In the genomic region with DNA sequence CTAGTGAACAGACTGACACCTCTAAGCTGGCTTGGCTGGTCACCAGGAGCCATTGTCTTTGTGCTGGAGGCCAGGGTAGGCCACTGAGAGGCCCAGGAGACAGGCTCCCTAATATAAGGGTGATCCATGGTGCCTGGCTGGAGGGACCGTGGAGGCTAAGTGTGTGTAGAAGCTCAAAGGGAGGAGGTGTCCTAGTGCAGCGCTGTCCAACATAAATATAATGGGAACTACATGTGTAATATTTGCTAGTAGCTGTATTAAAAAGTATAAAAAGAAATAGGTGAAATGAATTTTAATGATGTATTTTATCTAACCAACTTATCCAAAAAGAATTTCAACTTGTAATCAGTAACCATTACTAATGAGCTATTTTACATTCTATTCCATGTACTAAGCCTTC, we compare ENCODE assay signal across 31 cellular contexts. TPM values are rescaled to one million over a fixed set of nuclear protein-coding genes. Genes with fewer than 3 reads are reported as not detected.
A peak's percentile ranks its signal among the peaks of the same experiment; 100 is the strongest.
DNase-seq lines count a peak whose midpoint lies in the region; ATAC-seq, FAIRE-seq and TF ChIP-seq lines count a peak whose summit lies in the region.
"Had no signal": no experiment of that assay in that cellular context is flagged by ENCODE, and none has a peak within 500 bp of the region (broad histone marks: within the 10 kb centered on the region; RNA-seq: fewer than 3 reads in every experiment).

No MANE protein-coding gene starts in this region.

- H3K4me3 Mint-ChIP-seq in GM23338: peak overlapping the region; percentile 62; the same call in 1 of the 3 replicates
- H3K4me3 Mint-ChIP-seq: T-helper 1 cell treated with Interleukin-12 subunit alpha and Interleukin-12 subunit beta and Interleukin-4 antibody, amounts not matched to agents 30 μg/mL and 1 μg/mL, for 36 hours had no signal

- WGBS in HUES64: 75% methylated on average over 2 of the region's 2 CpGs
- WGBS in H1 (ENCODE audit: extremely low coverage in 1 of 2, insufficient coverage in 1 of 2, insufficient read length in 1 of 2, insufficient replicate concordance in 2 of 2, low coverage in 1 of 2, low lambda C conversion rate in 2 of 2, missing lambda C conversion rate in 1 of 2), 2 experiments: 75% methylated on average over 2 of the region's 2 CpGs; no CpG with 5 or more reads in 1 of the 2 experiments
- no CpG with 5 or more reads among the region's 2 CpGs for whole genome bisulfite sequencing in neuronal stem cell (ENCODE audit: extremely low coverage in 2 of 2, insufficient read length in 2 of 2, insufficient replicate concordance in 1 of 2), 2 donors

- H3K4me3 ChIP-seq in GM23338 (peak overlapping the region; percentile 40), HUES64 (ENCODE audit: low read length) (peak overlapping the region; percentile 30; the same call in 1 of the 2 replicates), H1 (ENCODE audit: extremely low read depth in 1 of 4, insufficient read depth in 2 of 4, low read depth in 3 of 4, low read length in 4 of 4) (peak overlapping the region in 1 of 4 experiments; percentile 47; a peak in 2 of 8 replicates), neuronal stem cell (ENCODE audit: low read length in 2 of 2) (no peak overlapping the region), Karpas-422 (ENCODE audit: low read length) (no peak overlapping the region)
- H3K4me3 ChIP-seq: adrenal gland, esophagus muscularis mucosa, right lobe of liver, tibial artery had no signal

- CTCF ChIA-PET in H1 (lab: Charles Lee; ENCODE audit: partially characterized antibody): interaction anchor here (1.1 to 3.9 kb wide), 11 partner anchors 12 to 247 kb away, joined by 3 to 20 read pairs (median 5); no protein-coding TSS in a partner anchor

- H3K27me3 ChIP-seq in GM23338 (ENCODE audit: insufficient read depth) (no peaks in the 10 kb centered on the region), HUES64 (ENCODE audit: insufficient read depth, low read length) (no peaks in the 10 kb centered on the region), H1 (replicated peaks in 1 of 4; ENCODE audit: control insufficient read depth in 3 of 4, extremely low read depth in 1 of 4, insufficient read depth in 3 of 4, low read length in 3 of 4) (no peaks in the 10 kb centered on the region), neuronal stem cell (ENCODE audit: control insufficient read depth in 3 of 3, insufficient read depth in 3 of 3, low read depth in 1 of 3, low read length in 3 of 3) (peaks cover 0 to 14% (median 0%) of the 10 kb centered on the region in 3 experiments), Karpas-422 (ENCODE audit: low read length) (no peaks in the 10 kb centered on the region)
- H3K27me3 ChIP-seq: adrenal gland, brain microvascular endothelial cell, right lobe of liver, tibial artery had no signal

- H4K91ac ChIP-seq in H1 (replicated peaks; ENCODE audit: insufficient read length, low read length): peak overlapping the region; percentile 60
- no peak overlapping the region for H4K91ac ChIP-seq in neuronal stem cell (ENCODE audit: low read depth, low read length, poor library complexity)

- peaks cover 20% of the 10 kb centered on the region for H3K27me3 Mint-ChIP-seq in GM23338 (ENCODE audit: insufficient read depth, low read depth, poor library complexity)

- H3K4me1 ChIP-seq in GM23338 (ENCODE audit: insufficient read depth) (peaks cover 82% of the 10 kb centered on the region), HUES64 (ENCODE audit: insufficient read depth, low read length) (peaks cover 59% of the 10 kb centered on the region), H1 (replicated peaks in 1 of 4; ENCODE audit: control insufficient read depth in 3 of 4, insufficient read depth in 4 of 4, low read length in 3 of 4) (peaks cover 20 to 47% (median 34%) of the 10 kb centered on the region in 4 experiments), neuronal stem cell (ENCODE audit: control insufficient read depth in 2 of 2, insufficient read depth in 1 of 2, low read depth in 1 of 2, low read length in 2 of 2) (peaks cover 23 to 29% of the 10 kb centered on the region in 2 donors), Karpas-422 (ENCODE audit: low read length) (no peaks in the 10 kb centered on the region)

- H3K9me2 ChIP-seq in GM23338 (ENCODE audit: insufficient read depth) (no peaks in the 10 kb centered on the region), Karpas-422 (replicated peaks; ENCODE audit: insufficient read depth, low read length) (no peaks in the 10 kb centered on the region)

- H3K4me2 ChIP-seq in GM23338: peak overlapping the region; percentile 69
- H3K4me2 ChIP-seq in H1 (ENCODE audit: insufficient read depth in 1 of 2, low read depth in 2 of 2, low read length in 2 of 2): peak overlapping the region; percentile 66 to 79
- H3K4me2 ChIP-seq in neuronal stem cell (ENCODE audit: insufficient read depth, low read length, poor library complexity, severe bottlenecking): no peak overlapping the region
- H3K4me2 ChIP-seq in Karpas-422 (ENCODE audit: low read depth, low read length, poor library complexity, severe bottlenecking): no peak overlapping the region

- H3K27ac ChIP-seq in GM23338 (ENCODE audit: low read depth) (peak overlapping the region; percentile 78), HUES64 (ENCODE audit: low read depth, low read length) (peak overlapping the region; percentile 90; the same call in 1 of the 2 replicates), H1 (ENCODE audit: low read depth, low read length) (no peak overlapping the region), neuronal stem cell (replicated peaks; ENCODE audit: low read length) (no peak overlapping the region), Karpas-422 (ENCODE audit: low read length) (no peak overlapping the region), substantia nigra (ENCODE audit: low read depth, low read length, poor library complexity, severe bottlenecking) (no peak overlapping the region)
- H3K27ac ChIP-seq: brain microvascular endothelial cell, HL-60, right lobe of liver, tibial artery had no signal

- H3F3A ChIP-seq in GM23338 (replicated peaks; ENCODE audit: low read depth): 0 out of 2 replicates have a peak, but pooled peaks cover 5% of the 10 kb centered on the region

- TF ChIP-seq CTCF in GM23338 (conservative IDR thresholded peaks at IDR 0.05; ENCODE audit: low read depth in 2 of 2) (no peak), H1 (IDR thresholded peaks at IDR 0.05; ENCODE audit: control extremely low read depth in 1 of 3, insufficient read depth in 1 of 3, low read depth in 1 of 3, low read length in 3 of 3) (no peak)

- no peak for FAIRE-seq in H1 (lab: Jason Lieb, UNC)
- FAIRE-seq: colon, frontal cortex, GM12892, keratinocyte had no signal

- H3K36me3 Mint-ChIP-seq in GM23338 (ENCODE audit: low read depth): peaks cover 6% of the 10 kb centered on the region; the same call in 1 of the 3 replicates
- H3K36me3 Mint-ChIP-seq: CD14-positive monocyte, naive B cell had no signal

- H3K23ac ChIP-seq in H1 (ENCODE audit: insufficient read length): no peak overlapping the region
- no peak overlapping the region for H3K23ac ChIP-seq in neuronal stem cell (ENCODE audit: low read depth, low read length, poor library complexity)

- H3K9me3 Mint-ChIP-seq in GM23338: no peaks in the 10 kb centered on the region
- H3K9me3 Mint-ChIP-seq: naive B cell; T-helper 1 cell treated with Interleukin-12 subunit alpha and Interleukin-12 subunit beta and Interleukin-4 antibody, amounts not matched to agents 30 μg/mL and 1 μg/mL, for 36 hours had no signal

- H2BK15ac ChIP-seq in H1 (ENCODE audit: low read length): no peak overlapping the region
- no peak overlapping the region for H2BK15ac ChIP-seq in neuronal stem cell (ENCODE audit: low read length)

- no peaks in the 10 kb centered on the region for H3K9me3 ChIP-seq in HUES64 (ENCODE audit: insufficient read depth, low read depth, low read length)
- H3K9me3 ChIP-seq in H1 (ENCODE audit: insufficient read depth in 2 of 2, low read depth in 1 of 2, low read length in 1 of 2): no peaks in the 10 kb centered on the region
- no peaks in the 10 kb centered on the region for H3K9me3 ChIP-seq in neuronal stem cell (replicated peaks in 1 of 2; ENCODE audit: control insufficient read depth in 2 of 2, insufficient read depth in 1 of 2, low read depth in 1 of 2, low read length in 2 of 2)
- no peaks in the 10 kb centered on the region for H3K9me3 ChIP-seq in Karpas-422 (ENCODE audit: low read length)
- H3K9me3 ChIP-seq: adrenal gland, esophagus muscularis mucosa, right lobe of liver, tibial artery had no signal

- TF ChIP-seq RAD21 in H1 (IDR thresholded peaks at IDR 0.05 in 1 of 2, conservative IDR thresholded peaks at IDR 0.05 in 1 of 2; ENCODE audit: low read depth in 2 of 2, low read length in 2 of 2): no peak

- peaks cover 73% of the 10 kb centered on the region for H3K4me1 Mint-ChIP-seq in GM23338

- H2AFZ ChIP-seq in GM23338 (no peak overlapping the region), H1 (ENCODE audit: low read length) (no peak overlapping the region), neuronal stem cell (ENCODE audit: low read length) (no peak overlapping the region), Karpas-422 (ENCODE audit: low read length) (no peak overlapping the region)

- peak overlapping the region; percentile 46; the same call in 1 of the 2 replicates for H3K9ac ChIP-seq in HUES64 (ENCODE audit: low read depth, low read length)
- no peak overlapping the region for H3K9ac ChIP-seq in H1 (replicated peaks in 1 of 4; ENCODE audit: extremely low read depth in 1 of 4, low read depth in 3 of 4, low read length in 3 of 4)
- H3K9ac ChIP-seq in neuronal stem cell (ENCODE audit: low read depth, low read length, poor library complexity): peak overlapping the region; percentile 6
- H3K9ac ChIP-seq in Karpas-422 (ENCODE audit: low read length): no peak overlapping the region

- H3K14ac ChIP-seq in H1 (ENCODE audit: insufficient read length) (no peak overlapping the region), neuronal stem cell (ENCODE audit: low read length) (no peak overlapping the region)

- H3K79me1 ChIP-seq in H1 (ENCODE audit: low read depth, low read length): peaks cover 19% of the 10 kb centered on the region
- peaks cover 5% of the 10 kb centered on the region for H3K79me1 ChIP-seq in neuronal stem cell (ENCODE audit: low read depth, low read length)

- H3K36me3 ChIP-seq in GM23338 (ENCODE audit: insufficient read depth) (no peaks in the 10 kb centered on the region), HUES64 (ENCODE audit: insufficient read depth, low read length) (no peaks in the 10 kb centered on the region), H1 (ENCODE audit: control insufficient read depth in 2 of 4, insufficient read depth in 4 of 4, low read length in 3 of 4) (no peaks in the 10 kb centered on the region), neuronal stem cell (replicated peaks in 1 of 2; ENCODE audit: control insufficient read depth in 2 of 2, insufficient read depth in 2 of 2, low read length in 2 of 2) (peaks cover 0 to 11% of the 10 kb centered on the region in 2 donors), Karpas-422 (ENCODE audit: insufficient read depth, low read length) (no peaks in the 10 kb centered on the region)
- H3K36me3 ChIP-seq: adrenal gland, brain microvascular endothelial cell, esophagus muscularis mucosa, right lobe of liver had no signal

- H3K23me2 ChIP-seq in H1 (ENCODE audit: low read depth, low read length): no peaks in the 10 kb centered on the region; the same call in 1 of the 2 replicates

- peak overlapping the region; percentile 71; the same call in 1 of the 2 replicates for H4K8ac ChIP-seq in H1 (ENCODE audit: extremely low read depth, insufficient read depth, low read length)
- no peak overlapping the region for H4K8ac ChIP-seq in neuronal stem cell (ENCODE audit: low read depth, low read length)

- H3K27ac Mint-ChIP-seq in GM23338: peak overlapping the region; percentile 65; the same call in 1 of the 2 replicates
- H3K27ac Mint-ChIP-seq: naive B cell; T-helper 1 cell treated with Interleukin-12 subunit alpha and Interleukin-12 subunit beta and Interleukin-4 antibody, amounts not matched to agents 30 μg/mL and 1 μg/mL, for 36 hours had no signal

- peak overlapping the region; percentile 41 for H3K4ac ChIP-seq in H1 (replicated peaks; ENCODE audit: insufficient read length, low read depth, low read length)
- no peak overlapping the region for H3K4ac ChIP-seq in neuronal stem cell (ENCODE audit: low read length)

- no peak overlapping the region for H3K56ac ChIP-seq in H1 (replicated peaks; ENCODE audit: insufficient read length, low read depth, low read length)

- DNase-seq in GM23338 (ENCODE audit: low spot score) (no peak), H1 (ENCODE audit: low read depth in 1 of 2, low spot score in 2 of 2) (no peak), neuronal stem cell (ENCODE audit: low spot score) (no peak), superior temporal gyrus (ENCODE audit: extremely low spot score) (no peak), Karpas-422 (no peak), substantia nigra (lab: John Stamatoyannopoulos, UW) (no peak)
- DNase-seq: activated CD4-positive, alpha-beta T cell treated with anti-CD3 and anti-CD28 coated beads for 1 hour; activated T-cell treated with anti-CD3 and anti-CD28 coated beads, Interleukin-2, amount 50 U/mL, for 1 hour; adrenal gland; brain microvascular endothelial cell; effector memory CD4-positive, alpha-beta T cell; H7; IMR-90; naive B cell; right lobe of liver; stimulated activated CD4-positive, alpha-beta T cell treated with anti-CD3 and anti-CD28 coated beads, Interleukin-12 subunit alpha, Interleukin-12 subunit beta, amount 100 ng/mL, for 4 hours; stimulated activated CD4-positive, alpha-beta T cell treated with anti-CD3 and anti-CD28 coated beads, Interleukin-4, amount 100 ng/mL, for 4 hours; stimulated activated naive CD4-positive, alpha-beta T cell treated with Interleukin-2 at 50 U/mL for 16 hours; tibial artery had no signal

- H3K79me2 ChIP-seq in GM23338 (replicated peaks; ENCODE audit: insufficient read depth): peaks cover 93% of the 10 kb centered on the region
- H3K79me2 ChIP-seq in H1 (ENCODE audit: control insufficient read depth in 1 of 2, insufficient read depth in 2 of 2, low read length in 2 of 2): peaks cover 9 to 93% of the 10 kb centered on the region in 2 experiments
- no peaks in the 10 kb centered on the region for H3K79me2 ChIP-seq in Karpas-422 (ENCODE audit: low read length)

- POLR2A ChIA-PET in H1 (lab: Charles Lee; ENCODE audit: partially characterized antibody): interaction anchor here (0.8 to 2.3 kb wide), 13 partner anchors 9 to 247 kb away, joined by 3 to 21 read pairs (median 5); partner anchors contain the start of genes SNRPE and SOX13

- H4K5ac ChIP-seq in H1 (ENCODE audit: insufficient read length, low read depth, low read length): no peak overlapping the region

- peak overlapping the region; percentile 96 for H2BK5ac ChIP-seq in H1 (ENCODE audit: low read depth, low read length)
- H2BK5ac ChIP-seq in neuronal stem cell (ENCODE audit: low read length): no peak overlapping the region

- H2AK5ac ChIP-seq in H1 (ENCODE audit: low read depth, low read length) (peak overlapping the region; percentile 96; the same call in 1 of the 2 replicates), neuronal stem cell (ENCODE audit: low read depth, low read length) (peak overlapping the region; percentile 15)

- TF ChIP-seq POLR2A in H1 (IDR thresholded peaks at IDR 0.05; ENCODE audit: control extremely low read depth in 1 of 2, low read depth in 2 of 2, low read length in 2 of 2): no peak

- H4K20me1 ChIP-seq in GM23338 (replicated peaks; ENCODE audit: insufficient read depth) (peaks cover 22% of the 10 kb centered on the region), H1 (replicated peaks in 1 of 2; ENCODE audit: control insufficient read depth in 1 of 2, insufficient read depth in 2 of 2, low read length in 2 of 2) (peaks cover 29 to 39% of the 10 kb centered on the region in 2 experiments), Karpas-422 (ENCODE audit: insufficient read depth, low read depth, low read length) (no peaks in the 10 kb centered on the region)

- TF ChIP-seq EP300 in H1 (IDR thresholded peaks at IDR 0.05; ENCODE audit: borderline replicate concordance in 1 of 2, low read depth in 2 of 2, low read length in 2 of 2): no peak

- no peak for ATAC-seq in GM23338
- ATAC-seq in HG03139 (IDR thresholded peaks at IDR 0.05; ENCODE audit: unreplicated experiment): no peak

- H3K18ac ChIP-seq in H1 (ENCODE audit: extremely low read depth, low read length) (peak overlapping the region; percentile 93), neuronal stem cell (ENCODE audit: low read length) (no peak overlapping the region)

- peak overlapping the region; percentile 99 for H2BK12ac ChIP-seq in H1 (ENCODE audit: low read depth, low read length)
- no peak overlapping the region for H2BK12ac ChIP-seq in neuronal stem cell (ENCODE audit: low read length)

- H2BK120ac ChIP-seq in H1 (replicated peaks; ENCODE audit: low read depth, low read length): peak overlapping the region; percentile 94
- no peak overlapping the region for H2BK120ac ChIP-seq in neuronal stem cell (ENCODE audit: low read depth, low read length)

- H2BK20ac ChIP-seq in H1 (ENCODE audit: low read length): peak overlapping the region; percentile 100; the same call in 1 of the 2 replicates

RNA-seq across cellular contexts. Expression of gene SOX13, which starts 35.0 kb away (rescaled TPM):
- total RNA-seq in GM23338 (2014; rRNA removed; shearing (Covaris generic)): 105 and 123 TPM in 2 replicates
- polyA plus RNA-seq in GM23338 (2016; fragmentation: Nextera tagmentation; extraction: Ambion mirVana): 28.6 and 32.3 TPM in 2 replicates
- polyA plus RNA-seq in HUES64 (2013, experiment 1 of 2): 65.5 TPM
- 75.1 TPM for polyA plus RNA-seq in HUES64 (2013, experiment 2 of 2)
- total RNA-seq in H1 (2021; fragmentation: NEBNext Ultra II Directional; extraction: Animal tissue kit (Norgen Biotek cat#: 25700)): 173 and 180 TPM in 2 replicates
- polyA plus RNA-seq in H1 (2011; rRNA removed): 113 and 169 TPM in 2 replicates
- polyA plus RNA-seq in H1 (2011; cell fraction: cytosol; rRNA removed): 96.2 TPM
- polyA plus RNA-seq in H1 (2011; cell fraction: nucleus; rRNA removed): 219 TPM
- polyA plus RNA-seq in H1 (2012, experiment 1 of 2): 59.8 to 90.9 TPM (median 83.4 TPM) in 4 replicates
- polyA plus RNA-seq in H1 (2012, experiment 2 of 2): 63.6 TPM
- polyA plus RNA-seq in H1 (2013, experiment 1 of 2): 44.3 TPM
- 44.2 TPM for polyA plus RNA-seq in H1 (2013, experiment 2 of 2)
- polyA minus RNA-seq in H1 (2011; rRNA and poly(A)+ RNA removed): 81.6 and 128 TPM in 2 replicates
- 90.1 TPM for polyA minus RNA-seq in H1 (2011; cell fraction: cytosol; rRNA and poly(A)+ RNA removed)
- 162 TPM for polyA minus RNA-seq in H1 (2011; cell fraction: nucleus; rRNA and poly(A)+ RNA removed)
- 16.2 TPM for polyA plus RNA-seq in neuronal stem cell (2013, experiment 1 of 2)
- 16.8 TPM for polyA plus RNA-seq in neuronal stem cell (2013, experiment 2 of 2)
- total RNA-seq in Karpas-422 (2014; rRNA removed; shearing (Covaris generic); ENCODE audit: low replicate concordance): not detected in 2 replicates
- polyA plus RNA-seq: CD14-positive monocyte had no signal

RNA-seq across cellular contexts. Expression of gene ETNK2, which starts 44.0 kb away (rescaled TPM):
- 18.9 and 26.2 TPM in 2 replicates for total RNA-seq in GM23338 (2014; rRNA removed; shearing (Covaris generic))
- polyA plus RNA-seq in GM23338 (2016; fragmentation: Nextera tagmentation; extraction: Ambion mirVana) (7.6 and 9.0 TPM in 2 replicates), H1 (2011; rRNA removed) (24.5 and 26.7 TPM in 2 replicates)
- 12.5 TPM for polyA plus RNA-seq in HUES64 (2013, experiment 1 of 2)
- 15.5 TPM for polyA plus RNA-seq in HUES64 (2013, experiment 2 of 2)
- total RNA-seq in H1 (2021; fragmentation: NEBNext Ultra II Directional; extraction: Animal tissue kit (Norgen Biotek cat#: 25700)): 20.1 and 23.1 TPM in 2 replicates
- polyA plus RNA-seq in H1 (2011; cell fraction: cytosol; rRNA removed): 22.8 TPM
- 23.2 TPM for polyA plus RNA-seq in H1 (2011; cell fraction: nucleus; rRNA removed)
- polyA plus RNA-seq in H1 (2012, experiment 1 of 2): 14.3 to 19.9 TPM (median 18.7 TPM) in 4 replicates
- 23.9 TPM for polyA plus RNA-seq in H1 (2012, experiment 2 of 2)
- 11.3 TPM for polyA plus RNA-seq in H1 (2013, experiment 1 of 2)
- 11.4 TPM for polyA plus RNA-seq in H1 (2013, experiment 2 of 2)
- 31.5 and 38.8 TPM in 2 replicates for polyA minus RNA-seq in H1 (2011; rRNA and poly(A)+ RNA removed)
- 11.0 TPM for polyA minus RNA-seq in H1 (2011; cell fraction: cytosol; rRNA and poly(A)+ RNA removed)
- polyA minus RNA-seq in H1 (2011; cell fraction: nucleus; rRNA and poly(A)+ RNA removed): 10.8 TPM
- 8.8 TPM for polyA plus RNA-seq in neuronal stem cell (2013, experiment 1 of 2)
- 8.4 TPM for polyA plus RNA-seq in neuronal stem cell (2013, experiment 2 of 2)
- not detected in 2 replicates for total RNA-seq in Karpas-422 (2014; rRNA removed; shearing (Covaris generic); ENCODE audit: low replicate concordance)
- polyA plus RNA-seq: CD14-positive monocyte had no signal

RNA-seq across cellular contexts. Expression of gene REN, which starts 58.2 kb away (rescaled TPM):
- total RNA-seq in GM23338 (2014; rRNA removed; shearing (Covaris generic)): not detected in 2 replicates
- polyA plus RNA-seq in GM23338 (2016; fragmentation: Nextera tagmentation; extraction: Ambion mirVana) (not detected in 2 replicates), H1 (2011; rRNA removed) (0.05 and 0.11 TPM in 2 replicates)
- polyA plus RNA-seq in HUES64 (2013, experiment 1 of 2): not detected
- not detected for polyA plus RNA-seq in HUES64 (2013, experiment 2 of 2)
- total RNA-seq in H1 (2021; fragmentation: NEBNext Ultra II Directional; extraction: Animal tissue kit (Norgen Biotek cat#: 25700)): not detected in 2 replicates
- not detected for polyA plus RNA-seq in H1 (2011; cell fraction: cytosol; rRNA removed)
- not detected for polyA plus RNA-seq in H1 (2011; cell fraction: nucleus; rRNA removed)
- 0.12 TPM in 1 of 4 replicates, not detected in the others for polyA plus RNA-seq in H1 (2012, experiment 1 of 2)
- polyA plus RNA-seq in H1 (2012, experiment 2 of 2): not detected
- 0.06 TPM for polyA plus RNA-seq in H1 (2013, experiment 1 of 2)
- polyA plus RNA-seq in H1 (2013, experiment 2 of 2): 0.04 TPM
- polyA minus RNA-seq in H1 (2011; rRNA and poly(A)+ RNA removed): 0.38 TPM in 1 of 2 replicates, not detected in the other
- polyA minus RNA-seq in H1 (2011; cell fraction: cytosol; rRNA and poly(A)+ RNA removed): not detected
- not detected for polyA minus RNA-seq in H1 (2011; cell fraction: nucleus; rRNA and poly(A)+ RNA removed)
- not detected for polyA plus RNA-seq in neuronal stem cell (2013, experiment 1 of 2)
- not detected for polyA plus RNA-seq in neuronal stem cell (2013, experiment 2 of 2)
- not detected in 2 replicates for total RNA-seq in Karpas-422 (2014; rRNA removed; shearing (Covaris generic); ENCODE audit: low replicate concordance)
- total RNA-seq: esophagus muscularis mucosa, frontal cortex, H7, MCF 10A, osteocyte had no signal
- polyA plus RNA-seq: CD14-positive monocyte, keratinocyte had no signal

Comparison
In these comparisons a context has a peak if more than half of its experiments do, and no peak if none do; other contexts are left out.
1. H3K27ac ChIP-seq: peak in GM23338 (single experiment) and HUES64 (single experiment); none in H1 (single experiment), neuronal stem cell (single experiment), Karpas-422 (single experiment) and substantia nigra (single experiment).
2. H3K4me2 ChIP-seq: peak in GM23338 (single experiment) and H1 (2 of 2); none in neuronal stem cell (single experiment) and Karpas-422 (single experiment).
3. H3K4me3 ChIP-seq: peak in GM23338 (single experiment) and HUES64 (single experiment); none in neuronal stem cell (0 of 2) and Karpas-422 (single experiment).
4. H3K9ac ChIP-seq: peak in HUES64 (single experiment) and neuronal stem cell (single experiment); none in H1 (0 of 4) and Karpas-422 (single experiment).
5. RNA of gene SOX13, which starts 35.0 kb away (total RNA-seq): 173 to 180 TPM in H1 and 105 to 123 TPM in GM23338; not detected in Karpas-422; every median in the first group is over 100 times any median in the second.
6. RNA of gene ETNK2, which starts 44.0 kb away (total RNA-seq): 18.9 to 26.2 TPM in GM23338 and 20.1 to 23.1 TPM in H1; not detected in Karpas-422; every median in the first group is over 10 times any median in the second.